12 cellular contexts compared by ENCODE assay signal in genomic region chr2:55163258-55163657, GRCh38.
DNase-seq lines count a peak whose midpoint lies in the region; ATAC-seq and TF ChIP-seq lines count a peak whose summit lies in the region.
"Had no signal": no experiment of that assay in that cellular context is flagged by ENCODE, and none has a peak within 500 bp of the region (broad histone marks: within the 10 kb centered on the region; RNA-seq: fewer than 3 reads in every experiment).

No MANE protein-coding gene starts in this region.

- DNase-seq in NCI-H460 (ENCODE audit: extremely low read depth, low read depth) (peak; percentile 21), colonic mucosa (no peak), tibial artery (no peak), NCI-H2029 (lab: John Stamatoyannopoulos, UW) (no peak)
- DNase-seq in activated CD4-positive, alpha-beta T cell treated with anti-CD3 and anti-CD28 coated beads for 36 hours: no peak
- DNase-seq in activated CD4-positive, alpha-beta T cell treated with anti-CD3 and anti-CD28 coated beads for 48 hours: no peak
- DNase-seq: activated CD8-positive, alpha-beta memory T cell treated with anti-CD3 and anti-CD28 coated beads, Interleukin-2, amount 50 U/mL, for 48 hours; GF-D8; NCI-H524; stimulated activated naive CD4-positive, alpha-beta T cell had no signal

- no peaks in the 10 kb centered on the region for H3K36me3 ChIP-seq in colonic mucosa
- no peaks in the 10 kb centered on the region for H3K36me3 ChIP-seq in mesodermal cell (ENCODE audit: control insufficient read depth, insufficient read depth, low read length)
- no peaks in the 10 kb centered on the region for H3K36me3 ChIP-seq in tibial artery

- CTCF ChIA-PET in activated CD4-positive, alpha-beta T cell treated with anti-CD3 and anti-CD28 coated beads for 36 hours (lab: Charles Lee): interaction anchor here (1.1 kb wide), 1 partner anchor 150 kb away, joined by 3 read pairs; no protein-coding TSS in a partner anchor

- no peaks in the 10 kb centered on the region for H3K9me3 ChIP-seq in colonic mucosa
- no peaks in the 10 kb centered on the region for H3K9me3 ChIP-seq in mesodermal cell (ENCODE audit: control insufficient read depth, low read length)
- no peaks in the 10 kb centered on the region for H3K9me3 ChIP-seq in tibial artery

- H3K9ac ChIP-seq in colonic mucosa (ENCODE audit: low read depth in 2 of 2, low read length in 2 of 2): peak overlapping the region in 1 of 2 donors; percentile 46

- no peaks in the 10 kb centered on the region for H3K36me3 Mint-ChIP-seq in activated CD4-positive, alpha-beta T cell treated with anti-CD3 and anti-CD28 coated beads for 36 hours (ENCODE audit: low read depth)

- H3K27me3 Mint-ChIP-seq in activated CD4-positive, alpha-beta T cell treated with anti-CD3 and anti-CD28 coated beads for 36 hours: no peaks in the 10 kb centered on the region

- intact Hi-C loops in colonic mucosa (cut with DNase I) (no loop called here), tibial artery (cut with DNase I; ENCODE audit: low total_unique reads) (no loop called here)
- intact Hi-C loops in activated CD4-positive, alpha-beta T cell treated with anti-CD3 and anti-CD28 coated beads for 36 hours (cut with DNase I, micrococcal nuclease): no loop called here

- TF ChIP-seq CTCF in colonic mucosa (IDR thresholded peaks at IDR 0.05): no peak
- TF ChIP-seq CTCF in tibial artery (IDR thresholded peaks at IDR 0.05): no peak

- 86 to 88% methylated on average over 9 of the region's 9 CpGs for WGBS in mesodermal cell (ENCODE audit: insufficient coverage in 2 of 2), 2 experiments

- H3K4me1 Mint-ChIP-seq in activated CD4-positive, alpha-beta T cell treated with anti-CD3 and anti-CD28 coated beads for 36 hours: no peaks in the 10 kb centered on the region

- H3K4me1 ChIP-seq in colonic mucosa (peaks cover 5% of the 10 kb centered on the region), mesodermal cell (ENCODE audit: control insufficient read depth, insufficient read depth, low read length, poor library complexity, severe bottlenecking) (peaks cover 56% of the 10 kb centered on the region), tibial artery (peaks cover 6 to 58% (median 46%) of the 10 kb centered on the region in 4 donors)

- H3K27me3 ChIP-seq in colonic mucosa: no peaks in the 10 kb centered on the region
- no peaks in the 10 kb centered on the region for H3K27me3 ChIP-seq in tibial artery

- no peak overlapping the region for H3K27ac Mint-ChIP-seq in activated CD4-positive, alpha-beta T cell treated with anti-CD3 and anti-CD28 coated beads for 36 hours

- no peak overlapping the region for H3K4me3 Mint-ChIP-seq in activated CD4-positive, alpha-beta T cell treated with anti-CD3 and anti-CD28 coated beads for 36 hours

- H3K9me3 Mint-ChIP-seq in activated CD4-positive, alpha-beta T cell treated with anti-CD3 and anti-CD28 coated beads for 36 hours (ENCODE audit: low read depth): no peaks in the 10 kb centered on the region

- peak overlapping the region; percentile 39 for H3K27ac ChIP-seq in colonic mucosa
- peak overlapping the region; percentile 24 for H3K27ac ChIP-seq in mesodermal cell (ENCODE audit: low read depth, low read length, severe bottlenecking)
- H3K27ac ChIP-seq in tibial artery: peak overlapping the region; percentile 39 to 70

- H3K4me3 ChIP-seq in colonic mucosa: no peak overlapping the region
- H3K4me3 ChIP-seq in mesodermal cell (ENCODE audit: extremely low read depth, insufficient read depth, low read length, poor library complexity, severe bottlenecking): no peak overlapping the region
- H3K4me3 ChIP-seq in tibial artery: no peak overlapping the region

- POLR2A ChIA-PET in activated CD4-positive, alpha-beta T cell treated with anti-CD3 and anti-CD28 coated beads for 36 hours (lab: Charles Lee): no interaction called here

- ATAC-seq in activated CD4-positive, alpha-beta T cell treated with anti-CD3 and anti-CD28 coated beads for 36 hours: no peak
- ATAC-seq in HG03354 (IDR thresholded peaks at IDR 0.05; ENCODE audit: poor library complexity, severe bottlenecking, unreplicated experiment): no peak
